In the genomic region with DNA sequence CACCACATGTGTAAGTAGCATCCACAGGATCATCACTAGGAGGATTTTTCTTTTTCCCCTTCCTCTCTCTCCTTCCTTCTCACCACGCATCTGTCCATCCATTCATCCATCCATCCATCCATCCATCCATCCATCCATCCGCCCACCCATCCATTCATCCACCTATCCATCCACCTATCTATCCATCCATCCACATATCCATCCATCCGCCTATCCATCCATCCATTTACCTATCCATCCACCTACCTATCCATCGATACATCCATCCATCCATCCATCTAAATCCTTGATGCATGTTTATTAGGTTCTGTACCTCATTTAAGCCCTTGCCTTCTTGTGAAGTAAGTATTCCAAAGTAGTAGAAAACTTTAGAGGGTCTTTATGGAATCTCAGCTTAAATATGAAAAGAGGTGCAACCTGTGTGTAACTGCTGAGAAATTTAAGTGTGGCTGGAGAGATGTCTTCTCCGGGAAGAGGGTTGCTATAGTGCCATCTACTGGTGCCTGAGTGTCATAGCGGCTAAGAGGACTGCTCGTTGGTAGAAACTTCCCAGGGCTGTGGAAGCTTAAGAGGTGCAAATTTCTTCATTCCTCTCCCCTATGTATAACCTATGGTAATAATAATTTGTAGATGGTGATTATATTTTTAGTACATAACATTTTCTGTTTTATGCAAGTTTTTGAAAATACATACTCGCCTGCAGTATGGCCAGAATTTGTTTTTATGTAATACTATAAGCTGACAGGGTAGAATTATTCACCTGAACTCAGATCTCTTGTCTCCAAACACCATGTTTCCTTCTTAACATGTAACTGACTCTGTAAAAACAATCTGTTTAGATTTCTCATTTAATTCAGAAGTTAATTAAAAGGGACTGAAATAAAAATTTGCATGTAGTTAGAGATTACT, we compare ENCODE assay signal across 8 cellular contexts. TPM values are rescaled to one million over a fixed set of nuclear protein-coding genes. Genes with fewer than 3 reads are reported as not detected.
DNase-seq lines count a peak whose midpoint lies in the region; ATAC-seq, FAIRE-seq and TF ChIP-seq lines count a peak whose summit lies in the region.

No MANE protein-coding gene starts in this region.

- no peak overlapping the region for H3K4me3 ChIP-seq in GM23248

- H3K79me2 ChIP-seq in GM23248 (ENCODE audit: insufficient read depth): no peaks in the 10 kb centered on the region

- H3K36me3 Mint-ChIP-seq in CD14-positive monocyte: no peaks in the 10 kb centered on the region
- no peaks in the 10 kb centered on the region for H3K36me3 Mint-ChIP-seq in activated CD4-positive, alpha-beta T cell treated with anti-CD3 and anti-CD28 coated beads, Interleukin-2, amount 10 ng/mL, durations not matched to agents 7 days and 5 days (ENCODE audit: low read depth)
- H3K36me3 Mint-ChIP-seq in naive thymus-derived CD8-positive, alpha-beta T cell: no peaks in the 10 kb centered on the region
- H3K36me3 Mint-ChIP-seq in T-helper 2 cell treated with Interferon-gamma antibody and Interleukin-4, amounts not matched to agents 5 μg/mL and 100 μg/mL, for 36 hours (ENCODE audit: low read depth): no peaks in the 10 kb centered on the region

- H3F3A ChIP-seq in GM23248 (ENCODE audit: insufficient read depth): no peaks in the 10 kb centered on the region

- no peak overlapping the region for H3K9ac ChIP-seq in GM23248

- H3K4me3 Mint-ChIP-seq in CD14-positive monocyte: no peak overlapping the region
- H3K4me3 Mint-ChIP-seq in activated CD4-positive, alpha-beta T cell treated with anti-CD3 and anti-CD28 coated beads, Interleukin-2, amount 10 ng/mL, durations not matched to agents 7 days and 5 days: no peak overlapping the region
- H3K4me3 Mint-ChIP-seq in naive thymus-derived CD8-positive, alpha-beta T cell: no peak overlapping the region
- H3K4me3 Mint-ChIP-seq in T-helper 2 cell treated with Interferon-gamma antibody and Interleukin-4, amounts not matched to agents 5 μg/mL and 100 μg/mL, for 36 hours: no peak overlapping the region

- peaks cover 0 to 6% (median 0%) of the 10 kb centered on the region in 7 donors for H3K9me3 Mint-ChIP-seq in CD14-positive monocyte
- no peaks in the 10 kb centered on the region for H3K9me3 Mint-ChIP-seq in activated CD4-positive, alpha-beta T cell treated with anti-CD3 and anti-CD28 coated beads, Interleukin-2, amount 10 ng/mL, durations not matched to agents 7 days and 5 days
- no peaks in the 10 kb centered on the region for H3K9me3 Mint-ChIP-seq in naive thymus-derived CD8-positive, alpha-beta T cell
- no peaks in the 10 kb centered on the region for H3K9me3 Mint-ChIP-seq in T-helper 2 cell treated with Interferon-gamma antibody and Interleukin-4, amounts not matched to agents 5 μg/mL and 100 μg/mL, for 36 hours

- peak; percentile 92 for TF ChIP-seq CTCF in CD14-positive monocyte (IDR thresholded peaks at IDR 0.05)

- intact Hi-C loops in CD14-positive monocyte (cut with micrococcal nuclease): loop anchor here (5.0 kb wide), 2 partner anchors 261 to 281 kb away; no protein-coding TSS in a partner anchor

- no peaks in the 10 kb centered on the region for H3K27me3 ChIP-seq in GM23248 (replicated peaks; ENCODE audit: insufficient read depth)

- H3K27me3 Mint-ChIP-seq in CD14-positive monocyte (ENCODE audit: low read depth in 3 of 3): peaks cover 2 to 24% (median 10%) of the 10 kb centered on the region in 3 donors
- H3K27me3 Mint-ChIP-seq in activated CD4-positive, alpha-beta T cell treated with anti-CD3 and anti-CD28 coated beads, Interleukin-2, amount 10 ng/mL, durations not matched to agents 7 days and 5 days: peaks cover 16% of the 10 kb centered on the region
- H3K27me3 Mint-ChIP-seq in naive thymus-derived CD8-positive, alpha-beta T cell: peaks cover 18 to 44% (median 32%) of the 10 kb centered on the region in 5 donors
- H3K27me3 Mint-ChIP-seq in T-helper 2 cell treated with Interferon-gamma antibody and Interleukin-4, amounts not matched to agents 5 μg/mL and 100 μg/mL, for 36 hours (ENCODE audit: low read depth): peaks cover 21% of the 10 kb centered on the region

- WGBS in GM23248 (ENCODE audit: low coverage in 1 of 2, low lambda C conversion rate in 2 of 2, missing lambda C conversion rate in 2 of 2), 2 experiments: 31 to 35% methylated on average over 8 of the region's 8 CpGs

- H3K4me1 Mint-ChIP-seq in CD14-positive monocyte: no peaks in the 10 kb centered on the region
- H3K4me1 Mint-ChIP-seq in activated CD4-positive, alpha-beta T cell treated with anti-CD3 and anti-CD28 coated beads, Interleukin-2, amount 10 ng/mL, durations not matched to agents 7 days and 5 days: no peaks in the 10 kb centered on the region
- H3K4me1 Mint-ChIP-seq in naive thymus-derived CD8-positive, alpha-beta T cell: peaks cover 0 to 3% (median 0%) of the 10 kb centered on the region in 4 donors
- no peaks in the 10 kb centered on the region for H3K4me1 Mint-ChIP-seq in T-helper 2 cell treated with Interferon-gamma antibody and Interleukin-4, amounts not matched to agents 5 μg/mL and 100 μg/mL, for 36 hours (ENCODE audit: low read depth)

- H3K9me2 ChIP-seq in GM23248 (ENCODE audit: insufficient read depth): no peaks in the 10 kb centered on the region

- H3K4me2 ChIP-seq in GM23248 (ENCODE audit: unreplicated experiment): no peak overlapping the region

- CTCF ChIA-PET in activated CD4-positive, alpha-beta T cell treated with anti-CD3 and anti-CD28 coated beads, Interleukin-2, amount 10 ng/mL, durations not matched to agents 7 days and 5 days (lab: Charles Lee): interaction anchor here (1.0 kb wide), 2 partner anchors 248 to 1635 kb away, joined by 3 read pairs; no protein-coding TSS in a partner anchor

- POLR2A ChIA-PET in activated CD4-positive, alpha-beta T cell treated with anti-CD3 and anti-CD28 coated beads, Interleukin-2, amount 10 ng/mL, durations not matched to agents 7 days and 5 days (lab: Charles Lee): no interaction called here
- POLR2A ChIA-PET in naive thymus-derived CD8-positive, alpha-beta T cell (lab: Charles Lee): interaction anchor here (0.6 kb wide), 1 partner anchor 353 kb away, joined by 3 read pairs; no protein-coding TSS in a partner anchor

- no peak for DNase-seq in CD14-positive monocyte (ENCODE audit: low spot score)
- DNase-seq in GM23248: peak; percentile 71
- DNase-seq in NCI-H2227 (lab: John Stamatoyannopoulos, UW; ENCODE audit: unreplicated experiment): peak; percentile 82
- peak; percentile 43 for DNase-seq in activated CD4-positive, alpha-beta T cell treated with anti-CD3 and anti-CD28 coated beads, Interleukin-2, amount 10 ng/mL, durations not matched to agents 7 days and 5 days
- peak in 9 of 10 donors; percentile 9 to 69 (median 38) for DNase-seq in naive thymus-derived CD8-positive, alpha-beta T cell
- peak; percentile 73 for DNase-seq in urothelium cell line (ENCODE audit: low spot score)
- DNase-seq in T-helper 2 cell treated with Interferon-gamma antibody and Interleukin-4, amounts not matched to agents 5 μg/mL and 100 μg/mL, for 36 hours (ENCODE audit: low spot score): no peak

- no peak overlapping the region for H3K27ac Mint-ChIP-seq in CD14-positive monocyte
- no peak overlapping the region for H3K27ac Mint-ChIP-seq in activated CD4-positive, alpha-beta T cell treated with anti-CD3 and anti-CD28 coated beads, Interleukin-2, amount 10 ng/mL, durations not matched to agents 7 days and 5 days
- no peak overlapping the region for H3K27ac Mint-ChIP-seq in naive thymus-derived CD8-positive, alpha-beta T cell
- H3K27ac Mint-ChIP-seq in T-helper 2 cell treated with Interferon-gamma antibody and Interleukin-4, amounts not matched to agents 5 μg/mL and 100 μg/mL, for 36 hours: no peak overlapping the region

- H2AFZ ChIP-seq in GM23248: no peak overlapping the region

- peak; percentile 78 for ATAC-seq in esophagus mucosa
- ATAC-seq in naive thymus-derived CD8-positive, alpha-beta T cell: peak in 1 of 2 donors; percentile 59

- in situ Hi-C loops in GM23248 (cut with MboI): no loop called here

- no peaks in the 10 kb centered on the region for H4K20me1 ChIP-seq in GM23248 (ENCODE audit: insufficient read depth)

- no peak overlapping the region for H3K27ac ChIP-seq in GM23248

- no peaks in the 10 kb centered on the region for H3K36me3 ChIP-seq in GM23248 (ENCODE audit: low read depth)

- no peaks in the 10 kb centered on the region for H3K4me1 ChIP-seq in GM23248 (ENCODE audit: insufficient read depth)

- FAIRE-seq in urothelium cell line (lab: Jason Lieb, UNC): no peak

- H3K9me3 ChIP-seq in GM23248 (ENCODE audit: low read depth): no peaks in the 10 kb centered on the region

RNA-seq across cellular contexts. Expression of a gene that starts 46.0 kb away (rescaled TPM):
- polyA plus RNA-seq in CD14-positive monocyte (not detected), GM23248 (2016; fragmentation: Nextera tagmentation; extraction: Ambion mirVana) (not detected in 2 replicates)
- total RNA-seq in GM23248 (2014; rRNA removed; shearing (Covaris generic)): not detected in 2 replicates
- not detected for total RNA-seq in activated CD4-positive, alpha-beta T cell treated with anti-CD3 and anti-CD28 coated beads, Interleukin-2, amount 10 ng/mL, durations not matched to agents 7 days and 5 days
- 1.0 TPM for total RNA-seq in esophagus mucosa
- not detected for total RNA-seq in naive thymus-derived CD8-positive, alpha-beta T cell
- not detected for polyA plus RNA-seq in naive thymus-derived CD8-positive, alpha-beta T cell

Comparison
In these comparisons a context has a peak if more than half of its experiments do, and no peak if none do; other contexts are left out.
1. DNase-seq: peak in GM23248 (single experiment), NCI-H2227 (single experiment), activated CD4-positive, alpha-beta T cell treated with anti-CD3 and anti-CD28 coated beads, Interleukin-2, amount 10 ng/mL, durations not matched to agents 7 days and 5 days (single experiment), naive thymus-derived CD8-positive, alpha-beta T cell (9 of 10) and urothelium cell line (single experiment); none in CD14-positive monocyte (single experiment) and T-helper 2 cell treated with Interferon-gamma antibody and Interleukin-4, amounts not matched to agents 5 μg/mL and 100 μg/mL, for 36 hours (single experiment).